Comparison of ENCODE assay signal across 32 cellular contexts in genomic region chr12:52682381-52682660, GRCh38. TPM values are rescaled to one million over a fixed set of nuclear protein-coding genes. Genes with fewer than 3 reads are reported as not detected.
DNase-seq lines count a peak whose midpoint lies in the region; ATAC-seq, FAIRE-seq and TF ChIP-seq lines count a peak whose summit lies in the region.
"Had no signal": no experiment of that assay in that cellular context is flagged by ENCODE, and none has a peak within 500 bp of the region (broad histone marks: within the 10 kb centered on the region; RNA-seq: fewer than 3 reads in every experiment).

No MANE protein-coding gene starts in this region.

- peaks cover 2% of the 10 kb centered on the region for H4K20me1 ChIP-seq in mammary epithelial cell (ENCODE audit: insufficient read depth, low read length)
- H4K20me1 ChIP-seq: BLaER1 had no signal

- POLR2A ChIA-PET in MCF 10A (lab: Yijun Ruan, JAX) = no interaction called here
- POLR2A ChIA-PET in Caco-2 (lab: Charles Lee) = no interaction called here

- 52% methylated on average over 2 of the region's 2 CpGs for whole genome bisulfite sequencing in mammary epithelial cell (ENCODE audit: low coverage, missing lambda C conversion rate)
- 75% methylated on average over 2 of the region's 2 CpGs; no CpG with 5 or more reads in 1 of the 2 donors for WGBS in gastroesophageal sphincter (ENCODE audit: low coverage in 1 of 2), 2 donors

- H3K27ac ChIP-seq in mammary epithelial cell (ENCODE audit: insufficient read depth, low read depth, low read length) = no peak overlapping the region
- H3K27ac ChIP-seq in gastroesophageal sphincter = peak overlapping the region in 1 of 4 donors; percentile 53
- H3K27ac ChIP-seq: BLaER1, SJSA1 had no signal

- dilution Hi-C loops in mammary epithelial cell (cut with HindIII; ENCODE audit: low sequenced_read_pairs) = no loop called here

- no peaks in the 10 kb centered on the region for H3K9me3 Mint-ChIP-seq in MCF 10A (ENCODE audit: unreplicated experiment)
- no peaks in the 10 kb centered on the region for H3K9me3 Mint-ChIP-seq in Caco-2 (ENCODE audit: unreplicated experiment)
- H3K9me3 Mint-ChIP-seq: CD4-positive, CD25-positive, alpha-beta regulatory T cell had no signal

- H3K27me3 Mint-ChIP-seq in MCF 10A (ENCODE audit: insufficient read depth, unreplicated experiment) (peaks cover 59% of the 10 kb centered on the region), Caco-2 (ENCODE audit: insufficient read depth, unreplicated experiment) (peaks cover 19% of the 10 kb centered on the region)

- no TSS peak for BruUV-seq in MCF 10A (replicated peaks; lab: Mats Ljungman, UMichigan)
- BruUV-seq in mammary epithelial cell (replicated peaks; lab: Mats Ljungman, UMichigan) = no TSS peak
- BruUV-seq in Caco-2 (replicated peaks; lab: Mats Ljungman, UMichigan) = no TSS peak

- CTCF ChIA-PET in MCF 10A (lab: Yijun Ruan, JAX) (no interaction called here), mammary epithelial cell (lab: Charles Lee; ENCODE audit: low non-redundant PET) (no interaction called here), Caco-2 (lab: Charles Lee) (no interaction called here)

- H3K4me3 Mint-ChIP-seq in MCF 10A (ENCODE audit: unreplicated experiment) (no peak overlapping the region), Caco-2 (ENCODE audit: unreplicated experiment) (no peak overlapping the region)
- H3K4me3 Mint-ChIP-seq: CD4-positive, CD25-positive, alpha-beta regulatory T cell had no signal

- intact Hi-C loops in MCF 10A (cut with micrococcal nuclease) (no loop called here), mammary epithelial cell (cut with micrococcal nuclease) (loop anchor here (10.0 kb wide), 1 partner anchor 288 kb away; no protein-coding TSS in a partner anchor), Caco-2 (cut with micrococcal nuclease; ENCODE audit: unreplicated experiment) (no loop called here), posterior vena cava (cut with DNase I) (no loop called here)

- peaks cover 6% of the 10 kb centered on the region for H3K4me1 Mint-ChIP-seq in MCF 10A (ENCODE audit: insufficient read depth, unreplicated experiment)
- H3K4me1 Mint-ChIP-seq in Caco-2 (ENCODE audit: low read depth, unreplicated experiment) = no peaks in the 10 kb centered on the region

- H3K4me3 ChIP-seq in mammary epithelial cell (replicated peaks in 1 of 3; ENCODE audit: insufficient read depth in 1 of 3, low read depth in 2 of 3, low read length in 3 of 3) (no peak overlapping the region), epithelial cell of esophagus (ENCODE audit: low read length) (no peak overlapping the region), gastroesophageal sphincter (no peak overlapping the region), Caco-2 (ENCODE audit: low read depth, low read length) (no peak overlapping the region)
- H3K4me3 ChIP-seq: BLaER1, GM12878, K562, MG63, SJSA1 had no signal

- TF ChIP-seq CTCF in MCF 10A (IDR thresholded peaks at IDR 0.05; ENCODE audit: unreplicated experiment) (no peak), mammary epithelial cell (conservative IDR thresholded peaks at IDR 0.05 in 1 of 2, IDR thresholded peaks at IDR 0.05 in 1 of 2; ENCODE audit: extremely low read depth in 1 of 2, insufficient read depth in 1 of 2, low read depth in 1 of 2, low read length in 2 of 2) (no peak), epithelial cell of esophagus (IDR thresholded peaks at IDR 0.05; ENCODE audit: insufficient read depth, low read depth, low read length, missing control alignments) (no peak), gastroesophageal sphincter (IDR thresholded peaks at IDR 0.05) (no peak), Caco-2 (IDR thresholded peaks at IDR 0.05; ENCODE audit: insufficient read depth in 1 of 2, low read depth in 1 of 2, low read length in 1 of 2, severe bottlenecking in 1 of 2, unreplicated experiment in 1 of 2) (no peak)

- H3K27me3 ChIP-seq in mammary epithelial cell (ENCODE audit: insufficient read depth, low read length) = peaks cover 17% of the 10 kb centered on the region
- H3K27me3 ChIP-seq in gastroesophageal sphincter = peaks cover 38% of the 10 kb centered on the region
- 0 out of 2 replicates have a peak, but pooled peaks cover 1% of the 10 kb centered on the region for H3K27me3 ChIP-seq in Caco-2 (replicated peaks; ENCODE audit: control insufficient read depth, insufficient read depth, low read length)
- H3K27me3 ChIP-seq: BLaER1 had no signal

- no peak for TF ChIP-seq EP300 in gastroesophageal sphincter (IDR thresholded peaks at IDR 0.05)

- H3K36me3 ChIP-seq in mammary epithelial cell (ENCODE audit: insufficient read depth, low read length) (no peaks in the 10 kb centered on the region), gastroesophageal sphincter (no peaks in the 10 kb centered on the region), Caco-2 (ENCODE audit: control insufficient read depth, insufficient read depth, low read length) (no peaks in the 10 kb centered on the region)
- H3K36me3 ChIP-seq: BLaER1, MG63 had no signal

- H3K36me3 Mint-ChIP-seq in MCF 10A (ENCODE audit: insufficient read depth, unreplicated experiment) (no peaks in the 10 kb centered on the region), Caco-2 (ENCODE audit: insufficient read depth, unreplicated experiment) (no peaks in the 10 kb centered on the region)
- H3K36me3 Mint-ChIP-seq: CD4-positive, CD25-positive, alpha-beta regulatory T cell had no signal

- no peaks in the 10 kb centered on the region for H3K79me2 ChIP-seq in mammary epithelial cell (ENCODE audit: insufficient read depth, low read length)

- H3K9me3 ChIP-seq in mammary epithelial cell (replicated peaks; ENCODE audit: insufficient read depth, low read length) (no peaks in the 10 kb centered on the region), gastroesophageal sphincter (no peaks in the 10 kb centered on the region), Caco-2 (no peaks in the 10 kb centered on the region)
- H3K9me3 ChIP-seq: BLaER1, MG63 had no signal

- in situ Hi-C loops in mammary epithelial cell (cut with MboI; ENCODE audit: low sequenced_read_pairs in 2 of 2) = no loop called here

- no peak overlapping the region for H2AFZ ChIP-seq in mammary epithelial cell (ENCODE audit: low read depth, low read length)

- peak; percentile 54 for DNase-seq in MCF 10A (ENCODE audit: unreplicated experiment)
- DNase-seq in mammary epithelial cell = no peak
- peak; percentile 60 for DNase-seq in epithelial cell of esophagus (ENCODE audit: low read depth)
- DNase-seq in Caco-2 = no peak
- no peak for DNase-seq in HTR-8/SVneo (ENCODE audit: insufficient read length, low spot score)
- no peak for DNase-seq in posterior vena cava (ENCODE audit: low spot score)
- DNase-seq: CD4-positive, CD25-positive, alpha-beta regulatory T cell; COR-L47; Kasumi-1; MG63; NCI-H1105 treated with DMSO at 0.1 percent for 48 hours; NCI-H146; NCI-H2029 treated with DMSO at 0.1 percent for 48 hours; NCI-H446 treated with DMSO at 0.1 percent for 48 hours; NCI-H526; NCI-H82; NK-92 treated with Interleukin-12 subunit alpha and Interleukin-12 subunit beta, amount 100 ng/mL, for 24 hours; PC-3 had no signal

- H3K4me2 ChIP-seq in mammary epithelial cell (ENCODE audit: insufficient read depth, low read depth, low read length) = no peak overlapping the region
- H3K4me2 ChIP-seq: BLaER1 had no signal

- TF ChIP-seq POLR2A in gastroesophageal sphincter (IDR thresholded peaks at IDR 0.05) = no peak

- no peak for FAIRE-seq in HTR-8/SVneo (lab: Jason Lieb, UNC)
- FAIRE-seq: A204.1, G401.6, GM12878, H54, HepG2, K562 had no signal

- H3K4me1 ChIP-seq in mammary epithelial cell (ENCODE audit: insufficient read depth, low read length) (peaks cover under 1% of the 10 kb centered on the region), gastroesophageal sphincter (no peaks in the 10 kb centered on the region), Caco-2 (no peaks in the 10 kb centered on the region)
- H3K4me1 ChIP-seq: BLaER1, SJSA1 had no signal

- ATAC-seq in gastroesophageal sphincter = peak; percentile 50
- ATAC-seq in GM21737 (IDR thresholded peaks at IDR 0.05; ENCODE audit: unreplicated experiment) = no peak
- ATAC-seq: GM12878, HepG2, K562, PC-3, Right ventricle myocardium inferior had no signal

- no peak overlapping the region for H3K27ac Mint-ChIP-seq in MCF 10A (ENCODE audit: low read depth, unreplicated experiment)
- no peak overlapping the region for H3K27ac Mint-ChIP-seq in Caco-2 (ENCODE audit: unreplicated experiment)

- H3K9ac ChIP-seq in mammary epithelial cell (ENCODE audit: insufficient read depth, low read length) = no peak overlapping the region
- H3K9ac ChIP-seq: BLaER1 had no signal

RNA-seq across cellular contexts. Expression of gene KRT1, which starts 2.1 kb away (rescaled TPM):
- total RNA-seq in MCF 10A (2022) (not detected in 2 replicates), mammary epithelial cell (not detected), gastroesophageal sphincter (not detected), Caco-2 (2022) (0.20 TPM in 1 of 2 replicates, not detected in the other), posterior vena cava (under 1 TPM in 1 of 2 donors, not detected in 1; 0.42 TPM)
- polyA plus RNA-seq in mammary epithelial cell = not detected
- polyA minus RNA-seq in mammary epithelial cell = not detected
- total RNA-seq: GM12878, HepG2, HT-29, PC-3, Right ventricle myocardium inferior, RPMI7951 had no signal
- polyA plus RNA-seq: AG04450, GM12878, HepG2, K562 had no signal

RNA-seq across cellular contexts. Expression of gene KRT77, which starts 21.0 kb away (rescaled TPM):
- total RNA-seq in MCF 10A (2022) (not detected in 2 replicates), mammary epithelial cell (under 1 TPM in 1 of 2 donors, not detected in 1; under 0.01 TPM), gastroesophageal sphincter (not detected), Caco-2 (2022) (not detected in 2 replicates), posterior vena cava (not detected)
- not detected for polyA plus RNA-seq in mammary epithelial cell
- not detected for polyA minus RNA-seq in mammary epithelial cell
- total RNA-seq: CD4-positive, CD25-positive, alpha-beta regulatory T cell; GM12878; HepG2; HT-29; K562; PC-3; Right ventricle myocardium inferior; RPMI7951; SJSA1 had no signal
- polyA plus RNA-seq: AG04450; CD4-positive, CD25-positive, alpha-beta regulatory T cell; GM12878; HepG2; K562 had no signal

RNA-seq across cellular contexts. Expression of gene KRT2, which starts 30.3 kb away (rescaled TPM):
- total RNA-seq in MCF 10A (2022) (not detected in 2 replicates), mammary epithelial cell (not detected), gastroesophageal sphincter (not detected), Caco-2 (2022) (not detected in 2 replicates), posterior vena cava (not detected)
- not detected for polyA plus RNA-seq in mammary epithelial cell
- polyA minus RNA-seq in mammary epithelial cell = not detected
- total RNA-seq: HepG2, HT-29, PC-3, Right ventricle myocardium inferior, RPMI7951, SJSA1 had no signal
- polyA plus RNA-seq: AG04450, HepG2 had no signal

Comparison
In these comparisons a context has a peak if more than half of its experiments do, and no peak if none do; other contexts are left out.
1. DNase-seq: peak in MCF 10A (single experiment) and epithelial cell of esophagus (single experiment); none in mammary epithelial cell (single experiment), Caco-2 (0 of 2), HTR-8/SVneo (single experiment) and posterior vena cava (single experiment).